In the genomic region with DNA sequence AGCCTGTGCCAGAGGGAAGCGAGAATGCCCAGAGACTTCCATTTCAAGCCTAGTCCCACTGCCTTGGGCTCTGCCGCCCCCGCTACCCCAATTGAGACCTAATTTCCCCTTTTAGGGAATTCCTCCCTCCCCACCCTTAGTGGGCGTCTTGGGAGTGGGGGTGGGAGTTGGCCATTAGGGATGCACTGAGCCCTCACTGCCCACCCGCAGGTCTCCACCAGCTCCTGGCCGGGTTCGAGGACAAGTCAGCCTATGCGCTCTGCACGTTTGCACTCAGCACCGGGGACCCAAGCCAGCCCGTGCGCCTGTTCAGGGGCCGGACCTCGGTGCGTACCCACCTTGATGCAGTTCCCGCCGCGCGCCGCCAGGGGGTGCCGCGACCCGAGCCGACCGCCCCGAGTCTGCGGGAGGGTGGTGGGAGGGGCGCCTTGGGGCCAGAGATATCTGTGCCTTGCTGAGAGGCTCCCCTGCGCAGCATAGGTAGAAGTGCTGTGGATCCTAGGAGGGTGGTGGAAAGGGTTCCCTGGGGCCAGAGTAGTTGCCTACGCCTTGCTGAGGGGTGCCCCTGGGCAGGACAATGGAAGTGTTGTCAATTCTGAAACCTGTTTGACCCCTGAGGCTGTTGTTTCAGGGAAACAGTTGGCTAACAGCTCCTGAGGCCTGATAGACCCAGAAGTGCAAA, we compare ENCODE assay signal across 8 cellular contexts. TPM values are rescaled to one million over a fixed set of nuclear protein-coding genes. Genes with fewer than 3 reads are reported as not detected.
A peak's percentile ranks its signal among the peaks of the same experiment; 100 is the strongest.
DNase-seq lines count a peak whose midpoint lies in the region; ATAC-seq and TF ChIP-seq lines count a peak whose summit lies in the region.

No MANE protein-coding gene starts in this region.

- in situ Hi-C loops in ACHN (cut with HindIII; ENCODE audit: low pct_ligation_motif_present, low pct_unique_long_range_greater_than_20kb, low sequenced_read_pairs) = no loop called here

- H3K4me3 ChIP-seq in Jurkat, Clone E6-1 (ENCODE audit: low read length) = no peak overlapping the region

- TF ChIP-seq POLR2A in GM18505 (IDR thresholded peaks at IDR 0.05; ENCODE audit: borderline replicate concordance, extremely low read depth, insufficient read depth, insufficient read length) = no peak

- peak; percentile 52 for ATAC-seq in GM18505 (IDR thresholded peaks at IDR 0.05; ENCODE audit: unreplicated experiment)
- peak; percentile 88 to 95 for ATAC-seq in activated CD4-positive, CD25-positive, alpha-beta regulatory T cell treated with anti-CD3 and anti-CD28 coated beads, Interleukin-2, amount 50 U/mL, for 24 hours

- DNase-seq in ACHN (peak; percentile 42), cerebellar cortex (ENCODE audit: low spot score) (peak; percentile 47), lung microvascular endothelial cell (ENCODE audit: low read depth in 2 of 2) (peak; percentile 52 to 64), kidney glomerular epithelial cell (lab: John Stamatoyannopoulos, UW) (no peak)
- peak; percentile 29 for DNase-seq in Jurkat, Clone E6-1 (ENCODE audit: low read depth, low spot score)
- DNase-seq in stimulated activated CD8-positive, alpha-beta memory T cell treated with anti-CD3 and anti-CD28 coated beads, Interleukin-4, amount 100 ng/mL, for 24 hours (ENCODE audit: low read depth) = peak; percentile 67

RNA-seq across cellular contexts. Expression of gene ITPA, which starts 9.2 kb away (rescaled TPM):
- polyA plus RNA-seq in Jurkat, Clone E6-1 (2012; ENCODE audit: insufficient read depth, insufficient read length) = 83.0 TPM
- total RNA-seq in lung microvascular endothelial cell = 27.7 and 34.5 TPM in 2 replicates

RNA-seq across cellular contexts. Expression of gene DDRGK1, which starts 14.0 kb away (rescaled TPM):
- polyA plus RNA-seq in Jurkat, Clone E6-1 (2012; ENCODE audit: insufficient read depth, insufficient read length) = 55.0 TPM
- 22.2 and 44.0 TPM in 2 replicates for total RNA-seq in lung microvascular endothelial cell

RNA-seq across cellular contexts. Expression of gene SLC4A11, which starts 20.5 kb away (rescaled TPM):
- polyA plus RNA-seq in Jurkat, Clone E6-1 (2012; ENCODE audit: insufficient read depth, insufficient read length) = 23.0 TPM
- total RNA-seq in lung microvascular endothelial cell = 5.2 and 23.8 TPM in 2 replicates

RNA-seq across cellular contexts. Expression of gene LZTS3, which starts 45.1 kb away (rescaled TPM):
- 2.5 TPM for polyA plus RNA-seq in Jurkat, Clone E6-1 (2012; ENCODE audit: insufficient read depth, insufficient read length)
- total RNA-seq in lung microvascular endothelial cell = 3.1 and 7.7 TPM in 2 replicates

RNA-seq across cellular contexts. Expression of gene FASTKD5, which starts 58.8 kb away (rescaled TPM):
- polyA plus RNA-seq in Jurkat, Clone E6-1 (2012; ENCODE audit: insufficient read depth, insufficient read length) = 18.1 TPM
- 13.1 and 16.3 TPM in 2 replicates for total RNA-seq in lung microvascular endothelial cell
